1 cellular context compared by ENCODE assay signal in the genomic region with DNA sequence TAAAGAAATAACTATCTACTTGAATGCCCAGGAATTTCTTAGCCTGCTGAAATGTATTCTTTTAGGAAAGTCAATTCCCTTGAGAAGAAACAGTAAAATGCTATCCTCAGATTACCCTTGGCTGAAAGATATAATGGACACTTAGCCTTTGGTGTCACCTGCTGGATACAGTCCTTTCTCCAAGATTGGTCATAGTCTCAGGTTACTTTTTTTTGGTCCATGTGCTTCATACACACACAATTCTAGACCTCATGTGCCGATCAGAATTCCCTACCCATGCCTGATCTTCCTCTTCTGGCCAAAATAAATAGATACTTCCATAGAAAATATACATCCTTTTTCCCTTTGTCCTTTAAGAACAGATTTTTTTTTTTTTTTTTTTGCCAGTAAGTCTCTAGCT.
TF ChIP-seq lines count a peak whose summit lies in the region.

No MANE protein-coding gene starts in this region.

TF ChIP-seq in HepG2, 621 proteins besides CTCF, POLR2A, EP300 and RAD21:
- no peak for TF ChIP-seq ZNF382 (CRISPR knock-in tag; IDR thresholded peaks at IDR 0.05; ENCODE audit: borderline replicate concordance)
- TF ChIP-seq ZBTB7A (CRISPR knock-in tag; IDR thresholded peaks at IDR 0.05) = no peak
- TF ChIP-seq, protein P1, sequence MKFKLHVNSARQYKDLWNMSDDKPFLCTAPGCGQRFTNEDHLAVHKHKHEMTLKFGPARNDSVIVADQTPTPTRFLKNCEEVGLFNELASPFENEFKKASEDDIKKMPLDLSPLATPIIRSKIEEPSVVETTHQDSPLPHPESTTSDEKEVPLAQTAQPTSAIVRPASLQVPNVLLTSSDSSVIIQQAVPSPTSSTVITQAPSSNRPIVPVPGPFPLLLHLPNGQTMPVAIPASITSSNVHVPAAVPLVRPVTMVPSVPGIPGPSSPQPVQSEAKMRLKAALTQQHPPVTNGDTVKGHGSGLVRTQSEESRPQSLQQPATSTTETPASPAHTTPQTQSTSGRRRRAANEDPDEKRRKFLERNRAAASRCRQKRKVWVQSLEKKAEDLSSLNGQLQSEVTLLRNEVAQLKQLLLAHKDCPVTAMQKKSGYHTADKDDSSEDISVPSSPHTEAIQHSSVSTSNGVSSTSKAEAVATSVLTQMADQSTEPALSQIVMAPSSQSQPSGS (CRISPR knock-in tag; IDR thresholded peaks at IDR 0.05) = no peak
- TF ChIP-seq SIX1 (CRISPR knock-in tag; IDR thresholded peaks at IDR 0.05; ENCODE audit: borderline replicate concordance) = no peak
- no peak for TF ChIP-seq ZNF574 (CRISPR knock-in tag; IDR thresholded peaks at IDR 0.05)
- TF ChIP-seq, protein P2, sequence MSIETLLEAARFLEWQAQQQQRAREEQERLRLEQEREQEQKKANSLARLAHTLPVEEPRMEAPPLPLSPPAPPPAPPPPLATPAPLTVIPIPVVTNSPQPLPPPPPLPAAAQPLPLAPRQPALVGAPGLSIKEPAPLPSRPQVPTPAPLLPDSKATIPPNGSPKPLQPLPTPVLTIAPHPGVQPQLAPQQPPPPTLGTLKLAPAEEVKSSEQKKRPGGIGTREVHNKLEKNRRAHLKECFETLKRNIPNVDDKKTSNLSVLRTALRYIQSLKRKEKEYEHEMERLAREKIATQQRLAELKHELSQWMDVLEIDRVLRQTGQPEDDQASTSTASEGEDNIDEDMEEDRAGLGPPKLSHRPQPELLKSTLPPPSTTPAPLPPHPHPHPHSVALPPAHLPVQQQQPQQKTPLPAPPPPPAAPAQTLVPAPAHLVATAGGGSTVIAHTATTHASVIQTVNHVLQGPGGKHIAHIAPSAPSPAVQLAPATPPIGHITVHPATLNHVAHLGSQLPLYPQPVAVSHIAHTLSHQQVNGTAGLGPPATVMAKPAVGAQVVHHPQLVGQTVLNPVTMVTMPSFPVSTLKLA (IDR thresholded peaks at IDR 0.05) = peak; percentile 58; the same call in 1 of the 2 replicates
TF ChIP-seq in HepG2: peak in this region for 1.
